ENCODE assay signal across 1 cellular context in genomic region chr2:23485841-23486395, GRCh38.
TF ChIP-seq lines count a peak whose summit lies in the region.

No MANE protein-coding gene starts in this region.

TF ChIP-seq in H1, 55 proteins besides CTCF, POLR2A, EP300 and RAD21:
- no peak for TF ChIP-seq MAX (IDR thresholded peaks at IDR 0.05)
- TF ChIP-seq RNF2 (IDR thresholded peaks at IDR 0.05; ENCODE audit: borderline replicate concordance, low read depth, low read length, missing control alignments, poor library complexity, severe bottlenecking): no peak
- TF ChIP-seq EGR1 (IDR thresholded peaks at IDR 0.05; ENCODE audit: borderline replicate concordance, low read depth, low read length): no peak
- no peak for TF ChIP-seq SAP30 (IDR thresholded peaks at IDR 0.05; ENCODE audit: insufficient read depth, insufficient replicate concordance, low read length)
